Comparison of ENCODE assay signal across 8 cellular contexts in the genomic region with DNA sequence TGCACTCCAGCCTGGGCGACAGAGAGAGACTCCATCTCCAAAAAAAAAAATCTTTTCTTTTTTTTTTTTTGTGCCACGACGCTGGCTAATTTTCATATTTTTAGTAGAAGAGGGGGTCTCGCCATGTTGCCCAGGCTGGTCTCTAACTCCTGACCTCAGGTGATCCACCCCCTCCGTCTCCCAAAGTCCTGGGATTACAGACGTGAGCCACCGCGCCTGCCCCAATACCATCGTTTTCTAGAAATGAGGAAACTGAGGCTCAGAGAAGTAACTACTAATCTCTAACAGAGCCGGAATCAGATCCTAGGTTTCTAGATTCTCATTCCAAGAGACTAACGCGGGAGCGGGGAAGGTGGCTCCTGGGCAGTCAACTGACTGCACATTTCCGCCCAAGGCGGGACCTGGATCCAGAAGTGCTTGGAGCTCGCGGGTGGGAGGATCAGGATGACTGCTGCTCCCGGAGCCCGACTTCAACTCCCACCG. TPM values are rescaled to one million over a fixed set of nuclear protein-coding genes. Genes with fewer than 3 reads are reported as not detected.
DNase-seq lines count a peak whose midpoint lies in the region; ATAC-seq and TF ChIP-seq lines count a peak whose summit lies in the region.

No MANE protein-coding gene starts in this region.

- H3K27ac Mint-ChIP-seq in activated CD4-positive, alpha-beta memory T cell treated with anti-CD3 and anti-CD28 coated beads for 36 hours, result peak overlapping the region; percentile 99

- intact Hi-C loops in activated CD4-positive, alpha-beta memory T cell treated with anti-CD3 and anti-CD28 coated beads for 36 hours (cut with micrococcal nuclease), result loop anchor here (1.0 to 10.0 kb wide), 6 partner anchors 29 to 232 kb away; partner anchors contain the start of gene POLD4

- peak; percentile 10 for ATAC-seq in HG03175 (IDR thresholded peaks at IDR 0.05; ENCODE audit: unreplicated experiment)

- peaks cover 11% of the 10 kb centered on the region for H3K27me3 ChIP-seq in cardiac muscle cell

- H3K4me3 ChIP-seq in cardiac muscle cell, result peak overlapping the region; percentile 56
- peak overlapping the region; percentile 81 for H3K4me3 ChIP-seq in retinal pigment epithelial cell (ENCODE audit: low read length)

- CTCF ChIA-PET in activated CD4-positive, alpha-beta memory T cell treated with anti-CD3 and anti-CD28 coated beads for 36 hours (lab: Charles Lee), result interaction anchor here (0.6 to 10.2 kb wide), 29 partner anchors 9 to 354 kb away, joined by 3 to 150 read pairs (median 8); partner anchors contain the start of genes ANKRD13D, GRK2, NUDT8 and POLD4

- H3K4me1 Mint-ChIP-seq in activated CD4-positive, alpha-beta memory T cell treated with anti-CD3 and anti-CD28 coated beads for 36 hours (ENCODE audit: low read depth), result peaks cover 31% of the 10 kb centered on the region

- no peaks in the 10 kb centered on the region for H3K9me3 Mint-ChIP-seq in activated CD4-positive, alpha-beta memory T cell treated with anti-CD3 and anti-CD28 coated beads for 36 hours

- H3K36me3 ChIP-seq in cardiac muscle cell, result no peaks in the 10 kb centered on the region

- DNase-seq in SKM-1 treated with dmso at 0.1 percent for 144 hours (lab: John Stamatoyannopoulos, UW; ENCODE audit: unreplicated experiment), result peak; percentile 52
- no peak for DNase-seq in SKM-1 (lab: John Stamatoyannopoulos, UW; ENCODE audit: unreplicated experiment)
- DNase-seq in activated CD4-positive, alpha-beta memory T cell treated with anti-CD3 and anti-CD28 coated beads for 36 hours, result no peak
- DNase-seq in cardiac muscle cell (ENCODE audit: low read depth in 1 of 2, low spot score in 1 of 2), result no peak
- no peak for DNase-seq in retinal pigment epithelial cell (ENCODE audit: low read depth)
- no peak for DNase-seq in cerebellum (ENCODE audit: low spot score)
- DNase-seq in islet precursor cell, result no peak

- no peaks in the 10 kb centered on the region for H3K27me3 Mint-ChIP-seq in activated CD4-positive, alpha-beta memory T cell treated with anti-CD3 and anti-CD28 coated beads for 36 hours

- H3K4me1 ChIP-seq in cardiac muscle cell (ENCODE audit: low read depth), result peaks cover 13% of the 10 kb centered on the region

- peak overlapping the region; percentile 59 for H3K27ac ChIP-seq in cardiac muscle cell

- H3K36me3 Mint-ChIP-seq in activated CD4-positive, alpha-beta memory T cell treated with anti-CD3 and anti-CD28 coated beads for 36 hours, result peaks cover 3% of the 10 kb centered on the region

- TF ChIP-seq CTCF in cardiac muscle cell (IDR thresholded peaks at IDR 0.05; ENCODE audit: low read depth, low read length) (no peak), retinal pigment epithelial cell (conservative IDR thresholded peaks at IDR 0.05; ENCODE audit: low read depth, low read length) (no peak)

- H3K9me3 ChIP-seq in cardiac muscle cell (ENCODE audit: low read depth), result no peaks in the 10 kb centered on the region

- POLR2A ChIA-PET in activated CD4-positive, alpha-beta memory T cell treated with anti-CD3 and anti-CD28 coated beads for 36 hours (lab: Charles Lee), result interaction anchor here (0.9 to 2.4 kb wide), 12 partner anchors 14 to 152 kb away, joined by 3 to 15 read pairs (median 7); partner anchors contain the start of genes ANKRD13D, CLCF1, GRK2 and RAD9A

- H3K4me3 Mint-ChIP-seq in activated CD4-positive, alpha-beta memory T cell treated with anti-CD3 and anti-CD28 coated beads for 36 hours, result peak overlapping the region; percentile 96

RNA-seq across cellular contexts. Expression of gene SSH3, which starts 13.6 kb away (rescaled TPM):
- total RNA-seq in activated CD4-positive, alpha-beta memory T cell treated with anti-CD3 and anti-CD28 coated beads for 36 hours, result 10 to 100 TPM; 14.9 to 19.4 TPM
- total RNA-seq in cardiac muscle cell (18.7 and 39.9 TPM in 2 replicates), cerebellum (3.4 TPM)
- 26.7 and 28.0 TPM in 2 replicates for polyA plus RNA-seq in cardiac muscle cell

RNA-seq across cellular contexts. Expression of gene ANKRD13D, which starts 27.8 kb away (rescaled TPM):
- total RNA-seq in activated CD4-positive, alpha-beta memory T cell treated with anti-CD3 and anti-CD28 coated beads for 36 hours, result 10 to 100 TPM; 85.9 to 89.4 TPM
- 50.7 and 53.5 TPM in 2 replicates for total RNA-seq in cardiac muscle cell
- polyA plus RNA-seq in cardiac muscle cell, result 39.4 and 47.6 TPM in 2 replicates
- total RNA-seq in cerebellum, result 31.1 TPM

RNA-seq across cellular contexts. Expression of gene POLD4, which starts 36.4 kb away (rescaled TPM):
- total RNA-seq in activated CD4-positive, alpha-beta memory T cell treated with anti-CD3 and anti-CD28 coated beads for 36 hours, result 10 to 100 TPM; 62.0 to 67.4 TPM
- total RNA-seq in cardiac muscle cell, result 64.4 and 74.9 TPM in 2 replicates
- 49.8 and 51.9 TPM in 2 replicates for polyA plus RNA-seq in cardiac muscle cell
- total RNA-seq in cerebellum, result 4.3 TPM

RNA-seq across cellular contexts. Expression of gene GRK2, which starts 50.6 kb away (rescaled TPM):
- total RNA-seq in activated CD4-positive, alpha-beta memory T cell treated with anti-CD3 and anti-CD28 coated beads for 36 hours, result 100 to 1,000 TPM; 273 to 279 TPM
- total RNA-seq in cardiac muscle cell (49.1 and 72.1 TPM in 2 replicates), cerebellum (32.6 TPM)
- 62.9 and 85.1 TPM in 2 replicates for polyA plus RNA-seq in cardiac muscle cell

RNA-seq across cellular contexts. Expression of gene CLCF1, which starts 56.5 kb away (rescaled TPM):
- total RNA-seq in activated CD4-positive, alpha-beta memory T cell treated with anti-CD3 and anti-CD28 coated beads for 36 hours, result under 1 TPM; 0.39 to 0.45 TPM
- total RNA-seq in cardiac muscle cell (1.1 and 2.4 TPM in 2 replicates), cerebellum (0.27 TPM)
- 0.09 and 0.16 TPM in 2 replicates for polyA plus RNA-seq in cardiac muscle cell

Comparison
In these comparisons a context has a peak if more than half of its experiments do, and no peak if none do; other contexts are left out.
1. RNA of gene POLD4, which starts 36.4 kb away (total RNA-seq): 62.0 to 67.4 TPM in activated CD4-positive, alpha-beta memory T cell treated with anti-CD3 and anti-CD28 coated beads for 36 hours and 64.4 to 74.9 TPM in cardiac muscle cell; 4.3 TPM in cerebellum (single experiment); every median in the first group is over 10 times any median in the second.